In genomic region chr3:70580021-70580420, GRCh38 we compare ENCODE assay signal across 30 cellular contexts.
"Had no signal": no experiment of that assay in that cellular context is flagged by ENCODE, and none has a peak within 500 bp of the region (broad histone marks: within the 10 kb centered on the region; RNA-seq: fewer than 3 reads in every experiment).

No MANE protein-coding gene starts in this region.

- ATAC-seq: activated CD4-positive, CD25-positive, alpha-beta regulatory T cell treated with anti-CD3 and anti-CD28 coated beads, Interleukin-2, amount 50 U/mL, for 24 hours; activated CD8-positive, alpha-beta T cell treated with anti-CD3 and anti-CD28 coated beads for 36 hours; activated naive CD8-positive, alpha-beta T cell treated with anti-CD3 and anti-CD28 coated beads, Interleukin-2, amount 50 U/mL, for 24 hours; foreskin keratinocyte; gastrocnemius medialis; heart left ventricle; T-helper 17 cell had no signal

- H3K27ac ChIP-seq: adrenal gland, brain microvascular endothelial cell, colonic mucosa, epithelial cell of prostate, esophagus squamous epithelium, foreskin keratinocyte, gastrocnemius medialis, heart left ventricle, WERI-Rb-1 had no signal

- H3K4me3 ChIP-seq: adrenal gland, colonic mucosa, esophagus squamous epithelium, gastrocnemius medialis, heart left ventricle had no signal

- H3K4me1 ChIP-seq: adrenal gland, colonic mucosa, esophagus squamous epithelium, foreskin keratinocyte, gastrocnemius medialis, heart left ventricle had no signal

- H3K27me3 ChIP-seq: adrenal gland, brain microvascular endothelial cell, colonic mucosa, esophagus squamous epithelium, foreskin keratinocyte had no signal

- H3K36me3 ChIP-seq: adrenal gland, brain microvascular endothelial cell, colonic mucosa, esophagus squamous epithelium, gastrocnemius medialis, heart left ventricle, WERI-Rb-1 had no signal

- H3K9me3 ChIP-seq: adrenal gland, colonic mucosa, esophagus squamous epithelium, gastrocnemius medialis, heart left ventricle had no signal

- DNase-seq: activated B cell treated with CpG ODN at 0.5 μM for 24 hours; activated CD4-positive, alpha-beta T cell treated with anti-CD3 and anti-CD28 coated beads for 48 hours; activated CD4-positive, alpha-beta T cell treated with anti-CD3 and anti-CD28 coated beads, Interleukin-2, amount 50 U/mL, for 1 hour; activated CD4-positive, alpha-beta T cell treated with anti-CD3 and anti-CD28 coated beads, Interleukin-2, amount 50 U/mL, for 48 hours; activated CD8-positive, alpha-beta memory T cell treated with anti-CD3 and anti-CD28 coated beads for 24 hours; activated CD8-positive, alpha-beta T cell treated with anti-CD3 and anti-CD28 coated beads for 36 hours; activated effector memory CD4-positive, alpha-beta T cell treated with anti-CD3 and anti-CD28 coated beads, Interleukin-2, amount 50 U/mL, for 16 hours; activated naive CD4-positive, alpha-beta T cell treated with anti-CD3 and anti-CD28 coated beads for 36 hours; activated naive CD8-positive, alpha-beta T cell treated with anti-CD3 and anti-CD28 coated beads for 36 hours; activated naive CD8-positive, alpha-beta T cell treated with anti-CD3 and anti-CD28 coated beads, Interleukin-2, amount 50 U/mL, for 24 hours; activated T-cell treated with anti-CD3 and anti-CD28 coated beads, Interleukin-2, amount 50 U/mL, for 1 hour; activated T-cell treated with anti-CD3 and anti-CD28 coated beads, Interleukin-2, amount 50 U/mL, for 48 hours; adrenal gland; amygdala; aorta; brain microvascular endothelial cell; caudate nucleus; colonic mucosa; effector CD8-positive, alpha-beta T cell; esophagus squamous epithelium; foreskin keratinocyte; gastrocnemius medialis; glutamatergic neuron; heart left ventricle; hypothalamus; T-helper 17 cell; T1000; WERI-Rb-1 had no signal
